ENCODE assay signal across 9 cellular contexts in the genomic region with DNA sequence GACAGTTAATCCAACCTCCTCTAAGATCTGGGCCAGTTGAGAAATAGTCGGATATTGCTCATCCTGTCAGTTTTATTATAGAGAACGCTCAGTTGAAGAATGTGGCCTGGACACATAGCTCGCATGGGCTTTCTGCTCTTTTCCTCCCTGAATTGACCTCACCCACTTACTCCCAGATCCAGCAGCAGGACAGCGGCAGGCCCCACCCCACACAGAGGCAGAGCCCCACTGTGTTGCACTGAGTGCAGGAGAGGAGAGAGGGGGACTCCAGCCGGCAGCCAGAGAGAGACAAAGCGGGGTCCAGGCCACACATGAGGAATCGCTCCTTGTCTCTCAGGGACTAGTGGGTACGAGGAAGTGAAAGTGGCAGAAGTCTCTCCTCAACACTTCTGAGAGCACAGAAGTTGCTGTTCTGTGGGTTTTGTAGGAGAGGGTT.
DNase-seq lines count a peak whose midpoint lies in the region; ATAC-seq and TF ChIP-seq lines count a peak whose summit lies in the region.
"Had no signal": no experiment of that assay in that cellular context is flagged by ENCODE, and none has a peak within 500 bp of the region (broad histone marks: within the 10 kb centered on the region; RNA-seq: fewer than 3 reads in every experiment).

No MANE protein-coding gene starts in this region.

- intact Hi-C loops in left lung (cut with DNase I), result loop anchor here in 1 of 2 donors (10.0 kb wide), 1 partner anchor 77 kb away; the partner anchor contains the start of gene LAMC1

- H3F3A ChIP-seq in OCI-LY1 (ENCODE audit: insufficient read depth, low read length), result no peaks in the 10 kb centered on the region

- no peaks in the 10 kb centered on the region for H3K27me3 ChIP-seq in OCI-LY1 (ENCODE audit: insufficient read depth, low read length)
- H3K27me3 ChIP-seq in left lung, result no peaks in the 10 kb centered on the region
- H3K27me3 ChIP-seq: esophagus muscularis mucosa had no signal

- DNase-seq in AG08395 (ENCODE audit: low spot score), result peak; percentile 20
- DNase-seq in left lung, result no peak
- no peak for DNase-seq in NK-92 treated with Interleukin-12 subunit alpha and Interleukin-12 subunit beta, amount 100 ng/mL, for 24 hours (lab: John Stamatoyannopoulos, UW)
- no peak for DNase-seq in nucleus accumbens (lab: John Stamatoyannopoulos, UW)
- DNase-seq in NCI-H345 (lab: John Stamatoyannopoulos, UW), result no peak

- H3K9me3 ChIP-seq in OCI-LY1 (ENCODE audit: low read length), result no peaks in the 10 kb centered on the region
- no peaks in the 10 kb centered on the region for H3K9me3 ChIP-seq in left lung
- H3K9me3 ChIP-seq: esophagus muscularis mucosa had no signal

- H3K4me3 ChIP-seq in OCI-LY1 (ENCODE audit: low read depth, low read length, poor library complexity, severe bottlenecking) (no peak overlapping the region), left lung (no peak overlapping the region)
- H3K4me3 ChIP-seq: esophagus muscularis mucosa had no signal

- peak overlapping the region; percentile 14 for H3K27ac ChIP-seq in OCI-LY1 (ENCODE audit: low read depth, low read length, poor library complexity, severe bottlenecking)
- no peak overlapping the region for H3K27ac ChIP-seq in left lung

- H3K4me2 ChIP-seq in OCI-LY1 (ENCODE audit: low read length), result peak overlapping the region; percentile 29; the same call in 1 of the 2 replicates

- H3K36me3 ChIP-seq in OCI-LY1 (ENCODE audit: insufficient read depth, low read length) (peaks cover 28% of the 10 kb centered on the region; the same call in 1 of the 2 replicates), left lung (peaks cover 0 to 4% of the 10 kb centered on the region in 2 donors)

- ATAC-seq in GM21786 (IDR thresholded peaks at IDR 0.05; ENCODE audit: unreplicated experiment) (peak; percentile 78), left lung (peak; percentile 32), HG03095 (IDR thresholded peaks at IDR 0.05; ENCODE audit: unreplicated experiment) (no peak)

- H2AFZ ChIP-seq in OCI-LY1 (ENCODE audit: low read length), result no peak overlapping the region

- H3K4me1 ChIP-seq in OCI-LY1 (ENCODE audit: insufficient read depth, low read length, severe bottlenecking), result peaks cover 71% of the 10 kb centered on the region
- peaks cover 8 to 31% of the 10 kb centered on the region in 2 donors for H3K4me1 ChIP-seq in left lung

- no peaks in the 10 kb centered on the region for H4K20me1 ChIP-seq in OCI-LY1 (ENCODE audit: insufficient read depth, low read length)

- H3K79me2 ChIP-seq in OCI-LY1 (ENCODE audit: insufficient read depth, low read length), result no peaks in the 10 kb centered on the region

- no peaks in the 10 kb centered on the region for H3K9me2 ChIP-seq in OCI-LY1 (ENCODE audit: low read depth, low read length)

- no peak for TF ChIP-seq CTCF in OCI-LY1 (IDR thresholded peaks at IDR 0.05; ENCODE audit: low read length)
- no peak for TF ChIP-seq CTCF in left lung (IDR thresholded peaks at IDR 0.05)

- no peak overlapping the region; the same call in 1 of the 2 replicates for H3K9ac ChIP-seq in OCI-LY1 (ENCODE audit: low read length)
